29 cellular contexts compared by ENCODE assay signal in the genomic region with DNA sequence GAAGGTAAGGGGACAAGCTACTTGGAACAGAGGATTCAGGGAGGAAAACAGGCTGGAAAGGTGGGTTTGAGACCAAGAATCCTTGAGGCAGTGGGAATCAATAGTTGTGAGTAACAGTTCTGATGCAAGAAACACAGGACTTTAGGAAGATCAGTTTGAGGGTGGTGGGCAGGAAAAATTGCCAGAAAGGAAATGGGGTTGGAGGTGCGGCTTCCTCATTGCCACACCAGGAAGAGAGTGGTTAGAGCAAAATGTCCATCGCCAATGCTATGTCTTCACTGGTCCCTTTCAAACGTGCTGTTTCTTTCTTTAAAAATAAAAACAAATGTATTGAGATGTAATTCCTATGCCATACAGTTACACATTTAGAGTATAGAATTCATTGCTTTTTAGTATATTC. TPM values are rescaled to one million over a fixed set of nuclear protein-coding genes. Genes with fewer than 3 reads are reported as not detected.
DNase-seq lines count a peak whose midpoint lies in the region; ATAC-seq and TF ChIP-seq lines count a peak whose summit lies in the region.
"Had no signal": no experiment of that assay in that cellular context is flagged by ENCODE, and none has a peak within 500 bp of the region (broad histone marks: within the 10 kb centered on the region; RNA-seq: fewer than 3 reads in every experiment).

No MANE protein-coding gene starts in this region.

- H3K27me3 ChIP-seq in neuronal stem cell (ENCODE audit: control insufficient read depth in 3 of 3, insufficient read depth in 3 of 3, low read depth in 1 of 3, low read length in 3 of 3): no peaks in the 10 kb centered on the region
- no peaks in the 10 kb centered on the region for H3K27me3 ChIP-seq in mammary epithelial cell (ENCODE audit: insufficient read depth, low read length)
- H3K27me3 ChIP-seq: breast epithelium, stomach, transverse colon had no signal

- H3K4me3 ChIP-seq in neuronal stem cell (ENCODE audit: low read length in 2 of 2) (no peak overlapping the region), mammary epithelial cell (replicated peaks in 1 of 3; ENCODE audit: insufficient read depth in 1 of 3, low read depth in 2 of 3, low read length in 3 of 3) (no peak overlapping the region)
- H3K4me3 ChIP-seq: breast epithelium, mucosa of descending colon, PC-9, stomach, transverse colon had no signal

- no peak overlapping the region for H2BK15ac ChIP-seq in neuronal stem cell (ENCODE audit: low read length)

- H3K27ac ChIP-seq in neuronal stem cell (replicated peaks; ENCODE audit: low read length) (no peak overlapping the region), mammary epithelial cell (ENCODE audit: insufficient read depth, low read depth, low read length) (no peak overlapping the region)
- H3K27ac ChIP-seq: breast epithelium, PC-9, stomach, transverse colon, VCaP had no signal

- no peak overlapping the region for H3K4ac ChIP-seq in neuronal stem cell (ENCODE audit: low read length)

- H3K27ac Mint-ChIP-seq in activated naive CD8-positive, alpha-beta T cell treated with anti-CD3 and anti-CD28 coated beads, Interleukin-2, amount 10 ng/mL, durations not matched to agents 7 days and 5 days: no peak overlapping the region
- H3K27ac Mint-ChIP-seq in activated naive CD8-positive, alpha-beta T cell treated with anti-CD3 and anti-CD28 coated beads, Interleukin-2, amount 50 U/mL, for 24 hours: no peak overlapping the region
- H3K27ac Mint-ChIP-seq: activated CD4-positive, alpha-beta T cell treated with anti-CD3 and anti-CD28 coated beads, Interleukin-2, amount 10 ng/mL, durations not matched to agents 24 days and 14 days; activated naive CD4-positive, alpha-beta T cell treated with anti-CD3 and anti-CD28 coated beads for 36 hours; T-cell had no signal

- H3K4me1 ChIP-seq in neuronal stem cell (ENCODE audit: control insufficient read depth in 2 of 2, insufficient read depth in 1 of 2, low read depth in 1 of 2, low read length in 2 of 2) (no peaks in the 10 kb centered on the region), mammary epithelial cell (ENCODE audit: insufficient read depth, low read length) (peaks cover 9% of the 10 kb centered on the region)
- H3K4me1 ChIP-seq: transverse colon had no signal

- no peak for DNase-seq in activated naive CD8-positive, alpha-beta T cell treated with anti-CD3 and anti-CD28 coated beads, Interleukin-2, amount 10 ng/mL, durations not matched to agents 7 days and 5 days
- no peak for DNase-seq in activated naive CD8-positive, alpha-beta T cell treated with anti-CD3 and anti-CD28 coated beads, Interleukin-2, amount 50 U/mL, for 24 hours
- DNase-seq in NOMO-1 treated with DMSO at 0.1 percent for 48 hours (lab: John Stamatoyannopoulos, UW; ENCODE audit: unreplicated experiment): peak; percentile 46
- peak; percentile 11 for DNase-seq in dermis blood vessel endothelial cell
- DNase-seq in neuronal stem cell (ENCODE audit: low spot score): no peak
- no peak for DNase-seq in activated CD4-positive, alpha-beta T cell treated with anti-CD3 and anti-CD28 coated beads for 1 hour
- no peak for DNase-seq in mammary epithelial cell
- DNase-seq: activated CD4-positive, alpha-beta T cell treated with anti-CD3 and anti-CD28 coated beads, Interleukin-2, amount 10 ng/mL, durations not matched to agents 24 days and 14 days; activated naive CD4-positive, alpha-beta T cell treated with anti-CD3 and anti-CD28 coated beads for 36 hours; activated T-cell treated with anti-CD3 and anti-CD28 coated beads, Interleukin-2, amount 50 U/mL, for 48 hours; amygdala; COR-L47; DND-41; Karpas-422; mucosa of descending colon; NCI-H1105 treated with DMSO at 0.1 percent for 48 hours; NCI-H2029 treated with DMSO at 0.1 percent for 48 hours; NCI-H345; NCI-H82; PC-9; SHP77; stimulated activated CD4-positive, alpha-beta T cell treated with anti-CD3 and anti-CD28 coated beads, Interleukin-15, amount 100 ng/mL, for 24 hours; stomach; T-cell; transverse colon had no signal

- H3K18ac ChIP-seq in neuronal stem cell (ENCODE audit: low read length): no peak overlapping the region

- H2BK120ac ChIP-seq in neuronal stem cell (ENCODE audit: low read depth, low read length): no peak overlapping the region

- H2AFZ ChIP-seq in neuronal stem cell (ENCODE audit: low read length) (no peak overlapping the region), mammary epithelial cell (ENCODE audit: low read depth, low read length) (no peak overlapping the region)
- H2AFZ ChIP-seq: PC-9 had no signal

- H3K36me3 Mint-ChIP-seq in activated naive CD8-positive, alpha-beta T cell treated with anti-CD3 and anti-CD28 coated beads, Interleukin-2, amount 10 ng/mL, durations not matched to agents 7 days and 5 days: no peaks in the 10 kb centered on the region
- H3K36me3 Mint-ChIP-seq in activated naive CD8-positive, alpha-beta T cell treated with anti-CD3 and anti-CD28 coated beads, Interleukin-2, amount 50 U/mL, for 24 hours (ENCODE audit: low read depth): no peaks in the 10 kb centered on the region
- H3K36me3 Mint-ChIP-seq: T-cell had no signal

- H3K4me2 ChIP-seq in neuronal stem cell (ENCODE audit: insufficient read depth, low read length, poor library complexity, severe bottlenecking) (no peak overlapping the region), mammary epithelial cell (ENCODE audit: insufficient read depth, low read depth, low read length) (no peak overlapping the region)
- H3K4me2 ChIP-seq: PC-9 had no signal

- CTCF ChIA-PET in mammary epithelial cell (lab: Charles Lee; ENCODE audit: low non-redundant PET): no interaction called here

- H2AK5ac ChIP-seq in neuronal stem cell (ENCODE audit: low read depth, low read length): no peak overlapping the region

- H3K9ac ChIP-seq in neuronal stem cell (ENCODE audit: low read depth, low read length, poor library complexity) (no peak overlapping the region), mammary epithelial cell (ENCODE audit: insufficient read depth, low read length) (no peak overlapping the region)

- H2BK5ac ChIP-seq in neuronal stem cell (ENCODE audit: low read length): no peak overlapping the region

- in situ Hi-C loops in mammary epithelial cell (cut with MboI; ENCODE audit: low sequenced_read_pairs in 2 of 2): no loop called here

- peaks cover 5% of the 10 kb centered on the region for H3K27me3 Mint-ChIP-seq in activated naive CD8-positive, alpha-beta T cell treated with anti-CD3 and anti-CD28 coated beads, Interleukin-2, amount 10 ng/mL, durations not matched to agents 7 days and 5 days
- peaks cover 5% of the 10 kb centered on the region for H3K27me3 Mint-ChIP-seq in activated naive CD8-positive, alpha-beta T cell treated with anti-CD3 and anti-CD28 coated beads, Interleukin-2, amount 50 U/mL, for 24 hours

- dilution Hi-C loops in mammary epithelial cell (cut with HindIII; ENCODE audit: low sequenced_read_pairs): no loop called here

- peak overlapping the region; percentile 5 for H3K4me3 Mint-ChIP-seq in activated naive CD8-positive, alpha-beta T cell treated with anti-CD3 and anti-CD28 coated beads, Interleukin-2, amount 10 ng/mL, durations not matched to agents 7 days and 5 days
- H3K4me3 Mint-ChIP-seq in activated naive CD8-positive, alpha-beta T cell treated with anti-CD3 and anti-CD28 coated beads, Interleukin-2, amount 50 U/mL, for 24 hours: no peak overlapping the region
- H3K4me3 Mint-ChIP-seq: activated CD4-positive, alpha-beta T cell treated with anti-CD3 and anti-CD28 coated beads, Interleukin-2, amount 10 ng/mL, durations not matched to agents 24 days and 14 days; activated naive CD4-positive, alpha-beta T cell treated with anti-CD3 and anti-CD28 coated beads for 36 hours; neural crest cell; T-cell had no signal

- H3K9me3 ChIP-seq in neuronal stem cell (replicated peaks in 1 of 2; ENCODE audit: control insufficient read depth in 2 of 2, insufficient read depth in 1 of 2, low read depth in 1 of 2, low read length in 2 of 2) (no peaks in the 10 kb centered on the region), mammary epithelial cell (replicated peaks; ENCODE audit: insufficient read depth, low read length) (no peaks in the 10 kb centered on the region)
- H3K9me3 ChIP-seq: breast epithelium, mucosa of descending colon, stomach, transverse colon had no signal

- ATAC-seq in activated naive CD8-positive, alpha-beta T cell treated with anti-CD3 and anti-CD28 coated beads, Interleukin-2, amount 10 ng/mL, durations not matched to agents 7 days and 5 days (ENCODE audit: low read depth): no peak
- ATAC-seq in activated naive CD8-positive, alpha-beta T cell treated with anti-CD3 and anti-CD28 coated beads, Interleukin-2, amount 50 U/mL, for 24 hours: no peak
- ATAC-seq in HG02981 (IDR thresholded peaks at IDR 0.05; ENCODE audit: unreplicated experiment): no peak
- ATAC-seq: mucosa of descending colon, T-cell had no signal

- no TSS peak for BruUV-seq in mammary epithelial cell (replicated peaks; lab: Mats Ljungman, UMichigan)

- no peaks in the 10 kb centered on the region for H4K20me1 ChIP-seq in mammary epithelial cell (ENCODE audit: insufficient read depth, low read length)

- no CpG with 5 or more reads among the region's 3 CpGs for WGBS in neuronal stem cell (ENCODE audit: extremely low coverage in 2 of 2, insufficient read length in 2 of 2, insufficient replicate concordance in 1 of 2), 2 donors
- 81% methylated on average over 3 of the region's 3 CpGs for WGBS in mammary epithelial cell (ENCODE audit: low coverage, missing lambda C conversion rate)

- H4K8ac ChIP-seq in neuronal stem cell (ENCODE audit: low read depth, low read length): no peak overlapping the region

- H3K23ac ChIP-seq in neuronal stem cell (ENCODE audit: low read depth, low read length, poor library complexity): no peak overlapping the region

- no peak overlapping the region for H4K91ac ChIP-seq in neuronal stem cell (ENCODE audit: low read depth, low read length, poor library complexity)

- H3K4me1 Mint-ChIP-seq in activated naive CD8-positive, alpha-beta T cell treated with anti-CD3 and anti-CD28 coated beads, Interleukin-2, amount 10 ng/mL, durations not matched to agents 7 days and 5 days: peaks cover 7% of the 10 kb centered on the region
- H3K4me1 Mint-ChIP-seq in activated naive CD8-positive, alpha-beta T cell treated with anti-CD3 and anti-CD28 coated beads, Interleukin-2, amount 50 U/mL, for 24 hours: no peaks in the 10 kb centered on the region
- H3K4me1 Mint-ChIP-seq: neural crest cell had no signal

- H3K9me3 Mint-ChIP-seq in activated naive CD8-positive, alpha-beta T cell treated with anti-CD3 and anti-CD28 coated beads, Interleukin-2, amount 10 ng/mL, durations not matched to agents 7 days and 5 days: no peaks in the 10 kb centered on the region
- no peaks in the 10 kb centered on the region for H3K9me3 Mint-ChIP-seq in activated naive CD8-positive, alpha-beta T cell treated with anti-CD3 and anti-CD28 coated beads, Interleukin-2, amount 50 U/mL, for 24 hours
- H3K9me3 Mint-ChIP-seq: activated CD4-positive, alpha-beta T cell treated with anti-CD3 and anti-CD28 coated beads, Interleukin-2, amount 10 ng/mL, durations not matched to agents 24 days and 14 days; activated naive CD4-positive, alpha-beta T cell treated with anti-CD3 and anti-CD28 coated beads for 36 hours; neural crest cell; T-cell had no signal

- intact Hi-C loops in mammary epithelial cell (cut with micrococcal nuclease): loop anchor here (10.0 kb wide), 1 partner anchor 126 kb away; no protein-coding TSS in a partner anchor

- H3K14ac ChIP-seq in neuronal stem cell (ENCODE audit: low read length): no peak overlapping the region

- no peak overlapping the region for H2BK12ac ChIP-seq in neuronal stem cell (ENCODE audit: low read length)

- no peaks in the 10 kb centered on the region for H3K79me1 ChIP-seq in neuronal stem cell (ENCODE audit: low read depth, low read length)

- no peaks in the 10 kb centered on the region for H3K79me2 ChIP-seq in mammary epithelial cell (ENCODE audit: insufficient read depth, low read length)

- no peak for TF ChIP-seq CTCF in mammary epithelial cell (conservative IDR thresholded peaks at IDR 0.05 in 1 of 2, IDR thresholded peaks at IDR 0.05 in 1 of 2; ENCODE audit: extremely low read depth in 1 of 2, insufficient read depth in 1 of 2, low read depth in 1 of 2, low read length in 2 of 2)

- POLR2A ChIA-PET in activated naive CD8-positive, alpha-beta T cell treated with anti-CD3 and anti-CD28 coated beads, Interleukin-2, amount 10 ng/mL, durations not matched to agents 7 days and 5 days (lab: Charles Lee): no interaction called here

- H3K36me3 ChIP-seq in neuronal stem cell (replicated peaks in 1 of 2; ENCODE audit: control insufficient read depth in 2 of 2, insufficient read depth in 2 of 2, low read length in 2 of 2) (no peaks in the 10 kb centered on the region), mammary epithelial cell (ENCODE audit: insufficient read depth, low read length) (no peaks in the 10 kb centered on the region)
- H3K36me3 ChIP-seq: breast epithelium, stomach, transverse colon had no signal

RNA-seq across cellular contexts. Expression of gene NOCT, which starts 57.1 kb away (rescaled TPM):
- total RNA-seq in activated naive CD8-positive, alpha-beta T cell treated with anti-CD3 and anti-CD28 coated beads, Interleukin-2, amount 10 ng/mL, durations not matched to agents 7 days and 5 days: 1 to 10 TPM; 4.7 to 5.9 TPM
- total RNA-seq in dermis blood vessel endothelial cell (18.5 and 27.6 TPM in 2 replicates), mammary epithelial cell (10 to 100 TPM; 20.6 to 34.8 TPM)
- 3.8 TPM for polyA plus RNA-seq in neuronal stem cell (2013, experiment 1 of 2)
- 4.4 TPM for polyA plus RNA-seq in neuronal stem cell (2013, experiment 2 of 2)
- polyA plus RNA-seq in mammary epithelial cell: 7.4 TPM
- 60.6 TPM for polyA minus RNA-seq in mammary epithelial cell

Comparison
In these comparisons a context has a peak if more than half of its experiments do, and no peak if none do; other contexts are left out.
1. DNase-seq: peak in NOMO-1 treated with DMSO at 0.1 percent for 48 hours (single experiment) and dermis blood vessel endothelial cell (single experiment); none in activated naive CD8-positive, alpha-beta T cell treated with anti-CD3 and anti-CD28 coated beads, Interleukin-2, amount 10 ng/mL, durations not matched to agents 7 days and 5 days (single experiment), activated naive CD8-positive, alpha-beta T cell treated with anti-CD3 and anti-CD28 coated beads, Interleukin-2, amount 50 U/mL, for 24 hours (single experiment), neuronal stem cell (single experiment), activated CD4-positive, alpha-beta T cell treated with anti-CD3 and anti-CD28 coated beads for 1 hour (single experiment) and mammary epithelial cell (single experiment).